ENCODE assay signal across 8 cellular contexts in genomic region chr4:189941005-189941450, GRCh38. TPM values are rescaled to one million over a fixed set of nuclear protein-coding genes. Genes with fewer than 3 reads are reported as not detected.
A peak's percentile ranks its signal among the peaks of the same experiment; 100 is the strongest.
DNase-seq lines count a peak whose midpoint lies in the region; ATAC-seq and TF ChIP-seq lines count a peak whose summit lies in the region.

No MANE protein-coding gene starts in this region.

- H2AFZ ChIP-seq in mammary epithelial cell (ENCODE audit: low read depth, low read length), result peak overlapping the region; percentile 94

- H3K9ac ChIP-seq in mammary epithelial cell (ENCODE audit: insufficient read depth, low read length) (peak overlapping the region; percentile 89), mucosa of rectum (ENCODE audit: low read depth in 1 of 2, low read length in 2 of 2) (peak overlapping the region; percentile 87 to 93)

- ATAC-seq in HG02943 (IDR thresholded peaks at IDR 0.05; ENCODE audit: low read depth, unreplicated experiment) (peak; percentile 43), HG03135 (IDR thresholded peaks at IDR 0.05; ENCODE audit: unreplicated experiment) (no peak), GM21515 (IDR thresholded peaks at IDR 0.05; ENCODE audit: unreplicated experiment) (no peak), HG02970 (IDR thresholded peaks at IDR 0.05; ENCODE audit: low FRiP score, unreplicated experiment) (no peak)

- no peaks in the 10 kb centered on the region for H4K20me1 ChIP-seq in mammary epithelial cell (ENCODE audit: insufficient read depth, low read length)

- WGBS in mammary epithelial cell (ENCODE audit: low coverage, missing lambda C conversion rate), result 13% methylated on average over 19 of the region's 31 CpGs

- H3K27ac ChIP-seq in AG04450 (ENCODE audit: low read depth, low read length) (peak overlapping the region; percentile 75), mammary epithelial cell (ENCODE audit: insufficient read depth, low read depth, low read length) (peak overlapping the region; percentile 68), mucosa of rectum (ENCODE audit: low read depth in 2 of 2, low read length in 2 of 2) (peak overlapping the region; percentile 89 to 90)

- TSS peak; percentile 49 for BruUV-seq in mammary epithelial cell (replicated peaks; lab: Mats Ljungman, UMichigan)

- POLR2A ChIA-PET in AG04450 (lab: Yijun Ruan, JAX), result no interaction called here

- no peaks in the 10 kb centered on the region for H3K27me3 ChIP-seq in AG04450 (ENCODE audit: control insufficient read depth, insufficient read depth, low read length)
- no peaks in the 10 kb centered on the region for H3K27me3 ChIP-seq in mammary epithelial cell (ENCODE audit: insufficient read depth, low read length)
- no peaks in the 10 kb centered on the region for H3K27me3 ChIP-seq in mucosa of rectum (ENCODE audit: control insufficient read depth in 2 of 2, insufficient read depth in 2 of 2, low read length in 2 of 2)

- H3K4me1 ChIP-seq in mammary epithelial cell (ENCODE audit: insufficient read depth, low read length) (peaks cover 5% of the 10 kb centered on the region), mucosa of rectum (ENCODE audit: control insufficient read depth in 2 of 2, insufficient read depth in 2 of 2, low read length in 2 of 2) (peaks cover 3% of the 10 kb centered on the region in 2 donors)

- peaks cover 46% of the 10 kb centered on the region for H3K79me2 ChIP-seq in mammary epithelial cell (ENCODE audit: insufficient read depth, low read length)

- H3K4me3 ChIP-seq in AG04450 (ENCODE audit: low read depth, low read length) (peak overlapping the region; percentile 86), mammary epithelial cell (replicated peaks in 1 of 3; ENCODE audit: insufficient read depth in 1 of 3, low read depth in 2 of 3, low read length in 3 of 3) (peak overlapping the region; percentile 76 to 89 (median 89)), mucosa of rectum (ENCODE audit: low read length in 2 of 2) (peak overlapping the region; percentile 90 to 94)

- intact Hi-C loops in mammary epithelial cell (cut with micrococcal nuclease), result no loop called here

- dilution Hi-C loops in mammary epithelial cell (cut with HindIII; ENCODE audit: low sequenced_read_pairs), result no loop called here

- no peak for TF ChIP-seq CTCF in AG04450 (IDR thresholded peaks at IDR 0.05; ENCODE audit: low read depth, low read length)
- TF ChIP-seq CTCF in mammary epithelial cell (conservative IDR thresholded peaks at IDR 0.05 in 1 of 2, IDR thresholded peaks at IDR 0.05 in 1 of 2; ENCODE audit: extremely low read depth in 1 of 2, insufficient read depth in 1 of 2, low read depth in 1 of 2, low read length in 2 of 2), result no peak

- H3K9me3 ChIP-seq in AG04450 (ENCODE audit: control insufficient read depth, insufficient read depth, low read length) (no peaks in the 10 kb centered on the region), mammary epithelial cell (replicated peaks; ENCODE audit: insufficient read depth, low read length) (no peaks in the 10 kb centered on the region), mucosa of rectum (ENCODE audit: control insufficient read depth in 2 of 2, low read length in 2 of 2) (no peaks in the 10 kb centered on the region)

- H3K4me2 ChIP-seq in mammary epithelial cell (ENCODE audit: insufficient read depth, low read depth, low read length), result peak overlapping the region; percentile 81

- CTCF ChIA-PET in AG04450 (lab: Charles Lee) (interaction anchor here (0.6 to 1.1 kb wide), 3 partner anchors 9 to 790 kb away, joined by 3 read pairs; no protein-coding TSS in a partner anchor), mammary epithelial cell (lab: Charles Lee; ENCODE audit: low non-redundant PET) (no interaction called here)

- in situ Hi-C loops in mammary epithelial cell (cut with MboI; ENCODE audit: low sequenced_read_pairs in 2 of 2), result no loop called here

- DNase-seq in AG04450 (ENCODE audit: low read depth, low spot score) (no peak), mammary epithelial cell (no peak), hypothalamus (lab: John Stamatoyannopoulos, UW) (no peak)

- peaks cover 3% of the 10 kb centered on the region for H3K36me3 ChIP-seq in mammary epithelial cell (ENCODE audit: insufficient read depth, low read length)
- peaks cover 0 to 1% of the 10 kb centered on the region in 2 donors for H3K36me3 ChIP-seq in mucosa of rectum (ENCODE audit: control insufficient read depth in 2 of 2, insufficient read depth in 2 of 2, low read length in 2 of 2)

RNA-seq across cellular contexts. Expression of gene FRG1, which starts 0.4 kb away (rescaled TPM):
- polyA plus RNA-seq in AG04450 (2011; rRNA removed), result 16.7 and 26.3 TPM in 2 replicates
- 5.4 and 7.5 TPM in 2 replicates for polyA minus RNA-seq in AG04450 (2011; rRNA and poly(A)+ RNA removed)
- 10 to 100 TPM; 17.0 to 49.1 TPM for total RNA-seq in mammary epithelial cell
- polyA plus RNA-seq in mammary epithelial cell, result 18.5 TPM
- polyA minus RNA-seq in mammary epithelial cell, result 9.1 TPM
